In the genomic region with DNA sequence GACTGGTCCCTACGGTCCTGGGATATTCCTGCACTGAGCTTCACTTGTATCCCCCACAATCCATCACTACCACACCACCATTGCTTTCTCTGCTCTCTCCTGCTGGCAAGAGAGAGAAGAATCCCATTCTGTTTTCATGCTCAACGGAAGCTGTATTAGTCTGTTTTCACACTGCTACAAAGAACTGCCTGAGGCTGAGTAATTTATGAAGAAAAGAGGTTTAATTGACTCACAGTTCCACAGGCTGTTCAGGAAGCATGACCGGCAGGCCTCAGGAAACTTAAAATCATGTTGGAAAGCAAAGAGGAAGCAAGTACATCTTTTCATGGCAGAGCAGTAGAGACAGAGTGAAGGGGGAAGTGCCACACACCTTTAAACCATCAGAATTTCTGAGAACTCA, we compare ENCODE assay signal across 18 cellular contexts.
DNase-seq lines count a peak whose midpoint lies in the region; FAIRE-seq and TF ChIP-seq lines count a peak whose summit lies in the region.
"Had no signal": no experiment of that assay in that cellular context is flagged by ENCODE, and none has a peak within 500 bp of the region (broad histone marks: within the 10 kb centered on the region; RNA-seq: fewer than 3 reads in every experiment).

No MANE protein-coding gene starts in this region.

- H3K4me2 ChIP-seq in smooth muscle cell, result no peak overlapping the region
- H3K4me2 ChIP-seq: A549 had no signal

- no peaks in the 10 kb centered on the region for H3K79me2 ChIP-seq in smooth muscle cell (ENCODE audit: low read depth)

- no peaks in the 10 kb centered on the region for H3K36me3 Mint-ChIP-seq in nephron progenitor cell (ENCODE audit: low read depth)
- H3K36me3 Mint-ChIP-seq: CD14-positive monocyte; CD8-positive, alpha-beta memory T cell had no signal

- TF ChIP-seq CTCF in bronchial epithelial cell (IDR thresholded peaks at IDR 0.05; ENCODE audit: insufficient read depth, low read length, severe bottlenecking) (no peak), nephron progenitor cell (IDR thresholded peaks at IDR 0.05) (no peak), smooth muscle cell (IDR thresholded peaks at IDR 0.05; ENCODE audit: borderline replicate concordance, insufficient read depth, poor library complexity, severe bottlenecking) (no peak), sigmoid colon (IDR thresholded peaks at IDR 0.05) (no peak)

- no peak for TF ChIP-seq POLR2A in sigmoid colon (IDR thresholded peaks at IDR 0.05)

- no peaks in the 10 kb centered on the region for H3K27me3 ChIP-seq in bronchial epithelial cell (ENCODE audit: control insufficient read depth, insufficient read depth, low read length)
- H3K27me3 ChIP-seq in smooth muscle cell (ENCODE audit: low read depth), result no peaks in the 10 kb centered on the region
- no peaks in the 10 kb centered on the region for H3K27me3 ChIP-seq in sigmoid colon

- intact Hi-C loops in sigmoid colon (cut with DNase I), result no loop called here

- no peaks in the 10 kb centered on the region for H4K20me1 ChIP-seq in smooth muscle cell (ENCODE audit: low read depth)

- FAIRE-seq in bronchial epithelial cell (lab: Jason Lieb, UNC), result peak; percentile 7
- FAIRE-seq: A549, G401.6, GM12891, H54, HepG2, HTR-8/SVneo had no signal

- no peaks in the 10 kb centered on the region for H3K36me3 ChIP-seq in bronchial epithelial cell (ENCODE audit: control insufficient read depth, insufficient read depth, low read length)
- H3K36me3 ChIP-seq in smooth muscle cell (ENCODE audit: low read depth), result no peaks in the 10 kb centered on the region
- no peaks in the 10 kb centered on the region for H3K36me3 ChIP-seq in sigmoid colon

- 42% methylated on average over 3 of the region's 3 CpGs for WGBS in smooth muscle cell (ENCODE audit: low lambda C conversion rate)
- 64 to 72% methylated on average over 3 of the region's 3 CpGs for WGBS in sigmoid colon, 2 donors

- no peak overlapping the region for H3K4me3 Mint-ChIP-seq in nephron progenitor cell
- H3K4me3 Mint-ChIP-seq: CD14-positive monocyte; CD8-positive, alpha-beta memory T cell had no signal

- H3K9me3 Mint-ChIP-seq in nephron progenitor cell, result no peaks in the 10 kb centered on the region

- H3K27ac ChIP-seq in smooth muscle cell (ENCODE audit: low read depth) (peak overlapping the region; percentile 7), sigmoid colon (no peak overlapping the region)
- H3K27ac ChIP-seq: A549, GM23248 had no signal

- peaks cover 7% of the 10 kb centered on the region for H3F3A ChIP-seq in smooth muscle cell (ENCODE audit: low read depth)

- H3K9me3 ChIP-seq in smooth muscle cell (replicated peaks; ENCODE audit: low read depth), result no peaks in the 10 kb centered on the region
- no peaks in the 10 kb centered on the region for H3K9me3 ChIP-seq in sigmoid colon
- H3K9me3 ChIP-seq: A549 had no signal

- H3K4me3 ChIP-seq in bronchial epithelial cell (ENCODE audit: low read depth, low read length), result no peak overlapping the region
- H3K4me3 ChIP-seq in smooth muscle cell, result no peak overlapping the region
- no peak overlapping the region for H3K4me3 ChIP-seq in sigmoid colon
- H3K4me3 ChIP-seq: A549, GM23248 had no signal

- H3K9ac ChIP-seq in smooth muscle cell (ENCODE audit: low read depth), result no peak overlapping the region
- H3K9ac ChIP-seq: GM23248 had no signal

- no peaks in the 10 kb centered on the region for H3K27me3 Mint-ChIP-seq in nephron progenitor cell (ENCODE audit: low read depth, poor library complexity)

- H3K4me1 ChIP-seq in smooth muscle cell (ENCODE audit: low read depth) (no peaks in the 10 kb centered on the region), sigmoid colon (no peaks in the 10 kb centered on the region)

- peaks cover 8% of the 10 kb centered on the region for H3K4me1 Mint-ChIP-seq in nephron progenitor cell
- H3K4me1 Mint-ChIP-seq: CD14-positive monocyte; CD8-positive, alpha-beta memory T cell had no signal

- H2AFZ ChIP-seq in smooth muscle cell (ENCODE audit: low read depth), result no peak overlapping the region
- H2AFZ ChIP-seq: GM23248 had no signal

- no peak for TF ChIP-seq EP300 in sigmoid colon (IDR thresholded peaks at IDR 0.05)

- DNase-seq in NCI-H69 (lab: John Stamatoyannopoulos, UW) (peak; percentile 10), bronchial epithelial cell (ENCODE audit: low read depth) (no peak), nephron progenitor cell (no peak), smooth muscle cell (lab: John Stamatoyannopoulos, UW; ENCODE audit: unreplicated experiment) (no peak), sigmoid colon (no peak), NCI-H446 treated with DMSO at 0.1 percent for 48 hours (lab: John Stamatoyannopoulos, UW) (no peak)
- DNase-seq in activated CD4-positive, alpha-beta T cell treated with anti-CD3 and anti-CD28 coated beads for 1 hour, result no peak
- DNase-seq: CD8-positive, alpha-beta memory T cell; DMS79; EL; GM23248 had no signal

- H3K27ac Mint-ChIP-seq in nephron progenitor cell, result peak overlapping the region; percentile 6
- H3K27ac Mint-ChIP-seq: CD14-positive monocyte; CD8-positive, alpha-beta memory T cell had no signal
